Comparison of ENCODE assay signal across 30 cellular contexts in genomic region chr5:134426362-134426761, GRCh38.
"Had no signal": no experiment of that assay in that cellular context is flagged by ENCODE, and none has a peak within 500 bp of the region (broad histone marks: within the 10 kb centered on the region; RNA-seq: fewer than 3 reads in every experiment).

No MANE protein-coding gene starts in this region.

- H3K27me3 ChIP-seq: adrenal gland, body of pancreas, breast epithelium had no signal

- ATAC-seq: activated naive CD4-positive, alpha-beta T cell treated with anti-CD3 and anti-CD28 coated beads, Interleukin-2, amount 50 U/mL, for 72 hours; activated T-cell treated with anti-CD3 and anti-CD28 coated beads, Interleukin-2, amount 50 U/mL, for 4 hours; body of pancreas had no signal

- H3K9me3 ChIP-seq: adrenal gland, body of pancreas, breast epithelium, SJCRH30 had no signal

- H3K4me3 ChIP-seq: adrenal gland, body of pancreas, breast epithelium, SJCRH30, SK-N-MC had no signal

- H3K36me3 ChIP-seq: adrenal gland, breast epithelium, SJCRH30 had no signal

- H3K4me1 ChIP-seq: adrenal gland, body of pancreas, breast epithelium had no signal

- DNase-seq: activated B cell treated with CpG ODN at 0.5 μM for 24 hours; activated CD4-positive, alpha-beta memory T cell treated with anti-CD3 and anti-CD28 coated beads for 36 hours; activated CD4-positive, alpha-beta T cell treated with anti-CD3 and anti-CD28 coated beads for 4 hours; activated CD4-positive, alpha-beta T cell treated with anti-CD3 and anti-CD28 coated beads, Interleukin-2, amount 50 U/mL, for 1 hour; activated CD4-positive, CD25-positive, alpha-beta regulatory T cell treated with anti-CD3 and anti-CD28 coated beads, Interleukin-2, amount 50 U/mL, for 72 hours; activated CD8-positive, alpha-beta memory T cell treated with anti-CD3 and anti-CD28 coated beads, Interleukin-2, amount 50 U/mL, for 4 hours; activated gamma-delta T cell treated with Interleukin-2 at 50 U/mL for 16 hours; activated naive CD4-positive, alpha-beta T cell treated with anti-CD3 and anti-CD28 coated beads for 36 hours; activated T-cell treated with anti-CD3 and anti-CD28 coated beads for 4 hours; activated T-cell treated with anti-CD3 and anti-CD28 coated beads, Interleukin-2, amount 50 U/mL, for 4 hours; adrenal gland; body of pancreas; NCI-H1105; NCI-H1417 treated with DMSO at 0.1 percent for 48 hours; NCI-H187 treated with DMSO at 0.1 percent for 48 hours; NCI-H2081; NCI-H2171 treated with DMSO at 0.1 percent for 48 hours; NCI-H2227 treated with DMSO at 0.1 percent for 48 hours; NCI-H446; NCI-H510A treated with DMSO at 0.1 percent for 48 hours; NCI-H526 treated with DMSO at 0.1 percent for 48 hours; NCI-H774; SHP77; SJCRH30; T1000 had no signal

- H3K27ac ChIP-seq: adrenal gland, body of pancreas, breast epithelium, SJCRH30, SK-N-MC had no signal

- FAIRE-seq: astrocyte, TTC549 had no signal
